Comparison of ENCODE assay signal across 15 cellular contexts in genomic region chr10:117365612-117366011, GRCh38. TPM values are rescaled to one million over a fixed set of nuclear protein-coding genes. Genes with fewer than 3 reads are reported as not detected.
A peak's percentile ranks its signal among the peaks of the same experiment; 100 is the strongest.
DNase-seq lines count a peak whose midpoint lies in the region; ATAC-seq, FAIRE-seq and TF ChIP-seq lines count a peak whose summit lies in the region.
"Had no signal": no experiment of that assay in that cellular context is flagged by ENCODE, and none has a peak within 500 bp of the region (broad histone marks: within the 10 kb centered on the region; RNA-seq: fewer than 3 reads in every experiment).

No MANE protein-coding gene starts in this region.

- ATAC-seq in HG02610 (IDR thresholded peaks at IDR 0.05; ENCODE audit: unreplicated experiment) (peak; percentile 30), left cardiac atrium (no peak)
- ATAC-seq in activated CD8-positive, alpha-beta memory T cell treated with anti-CD3 and anti-CD28 coated beads, Interleukin-2, amount 10 ng/mL, durations not matched to agents 7 days and 5 days: no peak
- ATAC-seq: effector memory CD8-positive, alpha-beta T cell; sciatic nerve had no signal

- CTCF ChIA-PET in activated CD8-positive, alpha-beta memory T cell treated with anti-CD3 and anti-CD28 coated beads, Interleukin-2, amount 10 ng/mL, durations not matched to agents 7 days and 5 days (lab: Charles Lee): interaction anchor here (0.7 kb wide), 1 partner anchor 45 kb away, joined by 3 read pairs; no protein-coding TSS in a partner anchor

- no peaks in the 10 kb centered on the region for H3K9me3 Mint-ChIP-seq in activated CD8-positive, alpha-beta memory T cell treated with anti-CD3 and anti-CD28 coated beads, Interleukin-2, amount 10 ng/mL, durations not matched to agents 7 days and 5 days (ENCODE audit: low read depth)
- H3K9me3 Mint-ChIP-seq: activated naive CD4-positive, alpha-beta T cell treated with anti-CD3 and anti-CD28 coated beads, Interleukin-2, amount 50 U/mL, for 24 hours; CD4-positive, CD25-positive, alpha-beta regulatory T cell; effector memory CD8-positive, alpha-beta T cell; IgD-negative memory B cell had no signal

- TF ChIP-seq POLR2A in GM12891 (IDR thresholded peaks at IDR 0.05; ENCODE audit: low read depth, low read length): no peak

- H3K27me3 Mint-ChIP-seq in activated CD8-positive, alpha-beta memory T cell treated with anti-CD3 and anti-CD28 coated beads, Interleukin-2, amount 10 ng/mL, durations not matched to agents 7 days and 5 days: no peaks in the 10 kb centered on the region
- H3K27me3 Mint-ChIP-seq: activated naive CD4-positive, alpha-beta T cell treated with anti-CD3 and anti-CD28 coated beads, Interleukin-2, amount 50 U/mL, for 24 hours; CD4-positive, CD25-positive, alpha-beta regulatory T cell; effector memory CD8-positive, alpha-beta T cell; IgD-negative memory B cell had no signal

- peaks cover 49% of the 10 kb centered on the region for H3K4me1 Mint-ChIP-seq in activated CD8-positive, alpha-beta memory T cell treated with anti-CD3 and anti-CD28 coated beads, Interleukin-2, amount 10 ng/mL, durations not matched to agents 7 days and 5 days

- H3K27ac Mint-ChIP-seq in activated CD8-positive, alpha-beta memory T cell treated with anti-CD3 and anti-CD28 coated beads, Interleukin-2, amount 10 ng/mL, durations not matched to agents 7 days and 5 days: no peak overlapping the region
- H3K27ac Mint-ChIP-seq: activated naive CD4-positive, alpha-beta T cell treated with anti-CD3 and anti-CD28 coated beads, Interleukin-2, amount 50 U/mL, for 24 hours; IgD-negative memory B cell had no signal

- no peak for FAIRE-seq in GM12891 (lab: Jason Lieb, UNC)

- H3K36me3 Mint-ChIP-seq in activated CD8-positive, alpha-beta memory T cell treated with anti-CD3 and anti-CD28 coated beads, Interleukin-2, amount 10 ng/mL, durations not matched to agents 7 days and 5 days: peaks cover 11% of the 10 kb centered on the region
- H3K36me3 Mint-ChIP-seq: IgD-negative memory B cell had no signal

- intact Hi-C loops in left cardiac atrium (cut with DNase I): no loop called here

- no peak overlapping the region for H3K4me3 Mint-ChIP-seq in activated CD8-positive, alpha-beta memory T cell treated with anti-CD3 and anti-CD28 coated beads, Interleukin-2, amount 10 ng/mL, durations not matched to agents 7 days and 5 days
- H3K4me3 Mint-ChIP-seq: activated naive CD4-positive, alpha-beta T cell treated with anti-CD3 and anti-CD28 coated beads, Interleukin-2, amount 50 U/mL, for 24 hours; IgD-negative memory B cell had no signal

- DNase-seq in GM12891 (ENCODE audit: insufficient read length, low spot score) (no peak), RKO (ENCODE audit: low spot score) (peak; percentile 58), kidney tubule cell (ENCODE audit: low spot score) (peak; percentile 88), NCI-H1092 (lab: John Stamatoyannopoulos, UW) (no peak), left cardiac atrium (no peak), CD1c-positive myeloid dendritic cell (ENCODE audit: extremely low spot score) (no peak)
- no peak for DNase-seq in activated CD8-positive, alpha-beta memory T cell treated with anti-CD3 and anti-CD28 coated beads, Interleukin-2, amount 10 ng/mL, durations not matched to agents 7 days and 5 days
- DNase-seq: effector memory CD8-positive, alpha-beta T cell; NCI-H524; WERI-Rb-1 had no signal

TF ChIP-seq in GM12891, 5 proteins besides CTCF, POLR2A, EP300 and RAD21:
- TF ChIP-seq SPI1 (IDR thresholded peaks at IDR 0.05; ENCODE audit: low read depth, low read length) (0 out of 2 replicates have a peak, but pooled peaks have one; percentile 49), POLR2AphosphoS5 (IDR thresholded peaks at IDR 0.05; ENCODE audit: low read depth, low read length) (no peak)

RNA-seq across cellular contexts. Expression of gene PDZD8, which starts 9.6 kb away (rescaled TPM):
- 5.0 TPM for polyA plus RNA-seq in GM12891 (2012; ENCODE audit: low read depth, missing spikeins)
- 10 to 100 TPM; 18.0 to 18.3 TPM for total RNA-seq in activated CD8-positive, alpha-beta memory T cell treated with anti-CD3 and anti-CD28 coated beads, Interleukin-2, amount 10 ng/mL, durations not matched to agents 7 days and 5 days
- total RNA-seq in left cardiac atrium: 10 to 100 TPM; 22.2 to 28.5 TPM

Comparison
In these comparisons a context has a peak if more than half of its experiments do, and no peak if none do; other contexts are left out.
1. DNase-seq: peak in RKO (single experiment) and kidney tubule cell (single experiment); none in GM12891 (single experiment), activated CD8-positive, alpha-beta memory T cell treated with anti-CD3 and anti-CD28 coated beads, Interleukin-2, amount 10 ng/mL, durations not matched to agents 7 days and 5 days (single experiment), NCI-H1092 (single experiment), left cardiac atrium (single experiment) and CD1c-positive myeloid dendritic cell (single experiment).